ENCODE assay signal across 8 cellular contexts in genomic region chr3:38136807-38137614, GRCh38. TPM values are rescaled to one million over a fixed set of nuclear protein-coding genes. Genes with fewer than 3 reads are reported as not detected.
A peak's percentile ranks its signal among the peaks of the same experiment; 100 is the strongest.
DNase-seq lines count a peak whose midpoint lies in the region; ATAC-seq and TF ChIP-seq lines count a peak whose summit lies in the region.

ACAA1 (minus strand) TSS chr3:38137127; CDS start chr3:38137035, 92 bp downstream.

- peaks cover 4% of the 10 kb centered on the region for H3F3A ChIP-seq in PC-3 (ENCODE audit: low read length, unreplicated experiment)

- peaks cover 73% of the 10 kb centered on the region for H3K79me2 ChIP-seq in PC-3 (ENCODE audit: low read length)

- H3K27me3 ChIP-seq in PC-3 (ENCODE audit: low read length): no peaks in the 10 kb centered on the region

- peak within 1 kb of the TSS; percentile 95 for H3K27ac ChIP-seq in PC-3 (ENCODE audit: low read length)

- peaks cover 76% of the 10 kb centered on the region for H3K4me1 ChIP-seq in PC-3 (ENCODE audit: insufficient read depth, low read length)
- peaks cover 34% of the 10 kb centered on the region for H3K4me1 ChIP-seq in mucosa of descending colon (ENCODE audit: low read depth)

- TF ChIP-seq RAD21 in Ishikawa (IDR thresholded peaks at IDR 0.05; ENCODE audit: low read depth): no peak

- H3K36me3 ChIP-seq in PC-3 (ENCODE audit: low read depth, low read length): peaks cover 20% of the 10 kb centered on the region
- no peaks in the 10 kb centered on the region for H3K36me3 ChIP-seq in mucosa of descending colon (ENCODE audit: low read depth)

- DNase-seq in DMS114 treated with DMSO at 0.1 percent for 48 hours (lab: John Stamatoyannopoulos, UW; ENCODE audit: unreplicated experiment) (peak; percentile 99), PC-3 (peak; percentile 99), activated T-cell treated with anti-CD3 and anti-CD28 coated beads for 48 hours (ENCODE audit: low read depth) (peak; percentile 97), epithelial cell of esophagus (ENCODE audit: low read depth) (peak; percentile 100), mucosa of descending colon (peak; percentile 99 to 100 (median 100))
- DNase-seq in stimulated activated CD8-positive, alpha-beta memory T cell treated with anti-CD3 and anti-CD28 coated beads, Interleukin-4, amount 100 ng/mL, for 24 hours (ENCODE audit: low read depth): peak; percentile 98

- H3K4me3 ChIP-seq in PC-3 (ENCODE audit: low read length) (peak within 1 kb of the TSS; percentile 93), epithelial cell of esophagus (ENCODE audit: low read length) (peak within 1 kb of the TSS; percentile 82), mucosa of descending colon (peak within 1 kb of the TSS; percentile 79)

- H2AFZ ChIP-seq in PC-3 (ENCODE audit: low read length): peak within 1 kb of the TSS; percentile 68

- peak within 1 kb of the TSS; percentile 89 for H3K9ac ChIP-seq in PC-3 (ENCODE audit: low read length)

- H3K9me3 ChIP-seq in PC-3 (ENCODE audit: low read length) (no peaks in the 10 kb centered on the region), mucosa of descending colon (no peaks in the 10 kb centered on the region)

- TF ChIP-seq EP300 in Ishikawa (IDR thresholded peaks at IDR 0.05; ENCODE audit: borderline replicate concordance): peak; percentile 5; the same call in 1 of the 2 replicates

- peak within 1 kb of the TSS; percentile 99 for H3K4me2 ChIP-seq in PC-3 (ENCODE audit: low read length)

- POLR2A ChIA-PET in PC-3 (lab: Charles Lee; ENCODE audit: unreplicated experiment): interaction anchor here (0.5 to 1.4 kb wide), 9 partner anchors 12 to 916 kb away, joined by 3 to 17 read pairs (median 3); partner anchors contain the start of gene OXSR1

- no TSS peak for BruUV-seq in PC-3 (replicated peaks; lab: Mats Ljungman, UMichigan)

- no peaks in the 10 kb centered on the region for H3K9me2 ChIP-seq in PC-3 (replicated peaks; ENCODE audit: low read length)

- TF ChIP-seq CTCF in PC-3 (conservative IDR thresholded peaks at IDR 0.05; ENCODE audit: low read depth, low read length) (no peak), epithelial cell of esophagus (IDR thresholded peaks at IDR 0.05; ENCODE audit: insufficient read depth, low read depth, low read length, missing control alignments) (no peak), mucosa of descending colon (IDR thresholded peaks at IDR 0.05) (no peak)

- CTCF ChIA-PET in PC-3 (lab: Charles Lee): interaction anchor here (0.6 to 1.1 kb wide), 3 partner anchors 21 to 210 kb away, joined by 4 to 7 read pairs (median 5); partner anchors contain the start of gene XYLB

- peak; percentile 85 for ATAC-seq in GM21576 (IDR thresholded peaks at IDR 0.05; ENCODE audit: unreplicated experiment)
- peak; percentile 80 for ATAC-seq in PC-3
- ATAC-seq in mucosa of descending colon: peak; percentile 88

- intact Hi-C loops in PC-3 (cut with micrococcal nuclease): loop anchor here (1.0 to 10.0 kb wide), 4 partner anchors 28 to 1248 kb away; partner anchors contain the start of genes ACVR2B, OXSR1 and SLC25A38
- intact Hi-C loops in mucosa of descending colon (cut with DNase I, micrococcal nuclease): loop anchor here in 1 of 2 donors (10.0 kb wide), 1 partner anchor 92 kb away; no protein-coding TSS in a partner anchor

- H4K20me1 ChIP-seq in PC-3 (ENCODE audit: low read length): no peaks in the 10 kb centered on the region

TF ChIP-seq in Ishikawa, 13 proteins besides CTCF, POLR2A, EP300 and RAD21:
- TF ChIP-seq TEAD4 (IDR thresholded peaks at IDR 0.05): peak; percentile 3; the same call in 1 of the 2 replicates
- TF ChIP-seq CREB1 (IDR thresholded peaks at IDR 0.05; ENCODE audit: low read depth): peak; percentile 44; the same call in 1 of the 2 replicates
- TF ChIP-seq ZBTB7A (IDR thresholded peaks at IDR 0.05; ENCODE audit: low read depth): 0 out of 2 replicates have a peak, but pooled peaks have one; percentile 12
- peak; percentile 75; the same call in 1 of the 2 replicates for TF ChIP-seq TAF1 (IDR thresholded peaks at IDR 0.05; ENCODE audit: low read depth)
- TF ChIP-seq EGR1 (IDR thresholded peaks at IDR 0.05): no peak
- TF ChIP-seq FOXM1 (IDR thresholded peaks at IDR 0.05; ENCODE audit: borderline replicate concordance, low read depth): peak; percentile 37; the same call in 1 of the 2 replicates
- no peak; the same call in 1 of the 2 replicates for TF ChIP-seq NFIC (IDR thresholded peaks at IDR 0.05)
- 0 out of 2 replicates have a peak, but pooled peaks have one; percentile 34 for TF ChIP-seq YY1 (IDR thresholded peaks at IDR 0.05; ENCODE audit: low read depth)
TF ChIP-seq in Ishikawa: peak in this region for 6.

RNA-seq across cellular contexts. Expression of gene ACAA1, which starts in this region (rescaled TPM):
- total RNA-seq in PC-3 (2014; rRNA removed) (76.4 and 94.5 TPM in 2 replicates), mucosa of descending colon (100 to 1,000 TPM; 102 to 201 (median 138) TPM)

Comparison
In these comparisons a context has a peak if more than half of its experiments do, and no peak if none do; other contexts are left out.
1. Peak in every context shown above with its lines: DNase-seq, ATAC-seq, H3K4me3 ChIP-seq and H3K27ac ChIP-seq.